In the genomic region with DNA sequence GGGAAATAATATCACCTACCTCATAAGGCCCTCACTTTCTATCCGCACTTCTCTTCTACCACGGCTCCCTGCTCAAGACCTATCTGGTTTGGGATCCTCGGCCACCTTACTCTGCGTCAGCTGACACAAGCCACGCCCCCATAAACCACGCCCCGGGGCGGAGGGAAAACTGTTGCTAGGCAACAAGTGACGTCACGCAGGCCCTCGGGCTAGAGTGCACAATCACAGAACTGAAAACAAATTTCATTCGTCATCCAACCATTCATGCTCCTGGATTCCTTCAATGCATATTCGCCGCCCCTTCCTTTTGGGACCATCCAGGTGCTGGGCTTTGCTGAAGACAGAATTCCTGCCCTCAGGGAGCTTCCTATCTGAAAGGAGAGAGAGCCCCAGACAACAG, we compare ENCODE assay signal across 15 cellular contexts.
DNase-seq lines count a peak whose midpoint lies in the region; TF ChIP-seq lines count a peak whose summit lies in the region.
"Had no signal": no experiment of that assay in that cellular context is flagged by ENCODE, and none has a peak within 500 bp of the region (broad histone marks: within the 10 kb centered on the region; RNA-seq: fewer than 3 reads in every experiment).

No MANE protein-coding gene starts in this region.

- H3K4me1 ChIP-seq in endodermal cell (ENCODE audit: control insufficient read depth, insufficient read depth, low read length) = no peaks in the 10 kb centered on the region
- H3K4me1 ChIP-seq: heart left ventricle had no signal

- peaks cover 70% of the 10 kb centered on the region for H3K9me3 Mint-ChIP-seq in endodermal cell
- H3K9me3 Mint-ChIP-seq: activated naive CD8-positive, alpha-beta T cell treated with anti-CD3 and anti-CD28 coated beads for 36 hours; stimulated activated effector memory CD8-positive, alpha-beta T cell treated with anti-CD3 and anti-CD28 coated beads, Interleukin-12 subunit alpha, Interleukin-12 subunit beta, amount 100 ng/mL, for 72 hours had no signal

- H3K27me3 ChIP-seq in endodermal cell (ENCODE audit: control insufficient read depth, insufficient read depth, low read length, poor library complexity, severe bottlenecking) = no peaks in the 10 kb centered on the region

- H3K27me3 Mint-ChIP-seq in endodermal cell (ENCODE audit: insufficient read depth) = no peaks in the 10 kb centered on the region
- H3K27me3 Mint-ChIP-seq: activated naive CD8-positive, alpha-beta T cell treated with anti-CD3 and anti-CD28 coated beads for 36 hours had no signal

- no peak overlapping the region for H3K4me3 ChIP-seq in endodermal cell (ENCODE audit: low read length)
- H3K4me3 ChIP-seq: heart left ventricle had no signal

- no peak overlapping the region for H3K27ac Mint-ChIP-seq in endodermal cell
- H3K27ac Mint-ChIP-seq: activated naive CD8-positive, alpha-beta T cell treated with anti-CD3 and anti-CD28 coated beads for 36 hours; stimulated activated effector memory CD8-positive, alpha-beta T cell treated with anti-CD3 and anti-CD28 coated beads, Interleukin-12 subunit alpha, Interleukin-12 subunit beta, amount 100 ng/mL, for 72 hours had no signal

- H3K4me3 Mint-ChIP-seq in endodermal cell = no peak overlapping the region
- H3K4me3 Mint-ChIP-seq: activated naive CD8-positive, alpha-beta T cell treated with anti-CD3 and anti-CD28 coated beads for 36 hours; stimulated activated effector memory CD8-positive, alpha-beta T cell treated with anti-CD3 and anti-CD28 coated beads, Interleukin-12 subunit alpha, Interleukin-12 subunit beta, amount 100 ng/mL, for 72 hours had no signal

- WGBS in endodermal cell (ENCODE audit: insufficient coverage in 1 of 2, insufficient read length in 1 of 2), 2 experiments = 82 to 91% methylated on average over 6 to 14 of the region's 14 CpGs

- no peak overlapping the region for H3K27ac ChIP-seq in endodermal cell (ENCODE audit: low read depth, low read length)
- H3K27ac ChIP-seq: heart left ventricle had no signal

- H3K9ac ChIP-seq in endodermal cell (ENCODE audit: extremely low read depth, low read length, poor library complexity, severe bottlenecking) = no peak overlapping the region

- no peaks in the 10 kb centered on the region for H3K9me3 ChIP-seq in endodermal cell (ENCODE audit: control insufficient read depth, low read length)

- DNase-seq in A172 (ENCODE audit: low spot score) (peak; percentile 1), COLO829 (ENCODE audit: low spot score) (peak; percentile 63), RKO (ENCODE audit: low spot score) (peak; percentile 26), endodermal cell (peak; percentile 60), NCI-H2081 (lab: John Stamatoyannopoulos, UW) (no peak), AML-193 (lab: John Stamatoyannopoulos, UW) (no peak), SHP77 (lab: John Stamatoyannopoulos, UW) (no peak), HuH-7.5 (ENCODE audit: low spot score) (no peak)
- DNase-seq: activated CD4-positive, alpha-beta T cell treated with anti-CD3 and anti-CD28 coated beads, Interleukin-2, amount 50 U/mL, for 4 hours; activated naive CD8-positive, alpha-beta T cell treated with anti-CD3 and anti-CD28 coated beads for 36 hours; CD8-positive, alpha-beta memory T cell; heart left ventricle; KG1; SHP77 treated with DMSO at 0.1 percent for 48 hours had no signal

- TF ChIP-seq CTCF in endodermal cell (conservative IDR thresholded peaks at IDR 0.05) = no peak

- peaks cover 2% of the 10 kb centered on the region for H3K36me3 Mint-ChIP-seq in endodermal cell (ENCODE audit: low read depth)
- H3K36me3 Mint-ChIP-seq: activated naive CD8-positive, alpha-beta T cell treated with anti-CD3 and anti-CD28 coated beads for 36 hours; CD8-positive, alpha-beta memory T cell; stimulated activated effector memory CD8-positive, alpha-beta T cell treated with anti-CD3 and anti-CD28 coated beads, Interleukin-12 subunit alpha, Interleukin-12 subunit beta, amount 100 ng/mL, for 72 hours had no signal

- no peaks in the 10 kb centered on the region for H3K4me1 Mint-ChIP-seq in endodermal cell
- H3K4me1 Mint-ChIP-seq: activated naive CD8-positive, alpha-beta T cell treated with anti-CD3 and anti-CD28 coated beads for 36 hours; CD8-positive, alpha-beta memory T cell; stimulated activated effector memory CD8-positive, alpha-beta T cell treated with anti-CD3 and anti-CD28 coated beads, Interleukin-12 subunit alpha, Interleukin-12 subunit beta, amount 100 ng/mL, for 72 hours had no signal

- H3K36me3 ChIP-seq in endodermal cell (ENCODE audit: control insufficient read depth, insufficient read depth, low read length) = no peaks in the 10 kb centered on the region
- H3K36me3 ChIP-seq: heart left ventricle had no signal

Comparison
In these comparisons a context has a peak if more than half of its experiments do, and no peak if none do; other contexts are left out.
1. DNase-seq: peak in A172 (single experiment), COLO829 (single experiment), RKO (single experiment) and endodermal cell (single experiment); none in NCI-H2081 (0 of 2), AML-193 (0 of 2), SHP77 (0 of 2) and HuH-7.5 (single experiment).